24 cellular contexts compared by ENCODE assay signal in the genomic region with DNA sequence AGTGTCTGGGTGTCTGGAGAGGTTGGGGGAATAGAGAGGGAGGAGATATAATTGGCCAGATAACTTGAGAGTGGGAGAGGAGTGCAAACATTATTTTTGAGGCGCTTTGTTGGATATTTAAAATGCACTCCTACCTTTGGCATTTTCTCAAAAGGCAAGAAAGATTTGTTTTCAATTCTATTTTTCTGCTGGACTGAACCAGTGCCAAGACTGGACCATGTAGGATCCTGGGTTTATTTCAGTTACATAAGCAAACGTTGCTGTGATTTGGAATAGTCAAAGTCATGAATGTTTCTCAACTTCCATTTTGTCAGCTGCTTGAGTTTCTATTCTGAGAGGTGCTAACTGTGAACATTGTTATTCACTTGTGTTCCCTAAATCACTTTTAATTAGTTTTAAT. TPM values are rescaled to one million over a fixed set of nuclear protein-coding genes. Genes with fewer than 3 reads are reported as not detected.
DNase-seq lines count a peak whose midpoint lies in the region; ATAC-seq and TF ChIP-seq lines count a peak whose summit lies in the region.
"Had no signal": no experiment of that assay in that cellular context is flagged by ENCODE, and none has a peak within 500 bp of the region (broad histone marks: within the 10 kb centered on the region; RNA-seq: fewer than 3 reads in every experiment).

No MANE protein-coding gene starts in this region.

- no peak for TF ChIP-seq RAD21 in IMR-90 (IDR thresholded peaks at IDR 0.05; ENCODE audit: low read length)

- peaks cover 0 to 6% of the 10 kb centered on the region in 2 experiments; a peak in 1 of 4 replicates for H3K79me1 ChIP-seq in IMR-90 (ENCODE audit: low read depth in 1 of 2, low read length in 2 of 2)

- peaks cover 26% of the 10 kb centered on the region for H3K9me1 ChIP-seq in IMR-90 (ENCODE audit: insufficient read depth, low read length)

- H4K20me1 ChIP-seq in IMR-90 (ENCODE audit: insufficient read depth, low read length) = no peaks in the 10 kb centered on the region

- H2AK9ac ChIP-seq in IMR-90 (replicated peaks; ENCODE audit: low read depth, low read length, poor library complexity) = no peak overlapping the region

- H3K4me3 Mint-ChIP-seq in endodermal cell (no peak overlapping the region), nephron (peak overlapping the region in 1 of 3 experiments; percentile 3)
- H3K4me3 Mint-ChIP-seq: activated CD4-positive, alpha-beta T cell treated with anti-CD3 and anti-CD28 coated beads, Interleukin-2, amount 10 ng/mL, durations not matched to agents 7 days and 5 days; activated CD8-positive, alpha-beta memory T cell treated with anti-CD3 and anti-CD28 coated beads, Interleukin-2, amount 10 ng/mL, durations not matched to agents 7 days and 5 days; activated T-cell treated with anti-CD3 and anti-CD28 coated beads, Interleukin-2, amount 50 U/mL, for 72 hours; type B pancreatic cell had no signal

- peak overlapping the region; percentile 81; the same call in 2 of the 3 replicates for H2BK15ac ChIP-seq in IMR-90 (ENCODE audit: low read depth, low read length)

- H2AK5ac ChIP-seq in IMR-90 (ENCODE audit: low read depth, low read length) = no peak overlapping the region; the same call in 1 of the 2 replicates

- H3K4me1 Mint-ChIP-seq in endodermal cell (peaks cover 29% of the 10 kb centered on the region), nephron (peaks cover 67% of the 10 kb centered on the region)

- peak overlapping the region; percentile 89 for H2BK5ac ChIP-seq in IMR-90 (ENCODE audit: low read depth, low read length, poor library complexity, severe bottlenecking)

- H3K36me3 Mint-ChIP-seq in endodermal cell (ENCODE audit: low read depth) (no peaks in the 10 kb centered on the region), nephron (ENCODE audit: low read depth) (no peaks in the 10 kb centered on the region)
- H3K36me3 Mint-ChIP-seq: activated CD8-positive, alpha-beta memory T cell treated with anti-CD3 and anti-CD28 coated beads, Interleukin-2, amount 10 ng/mL, durations not matched to agents 7 days and 5 days; type B pancreatic cell had no signal

- no peak overlapping the region for H2AFZ ChIP-seq in IMR-90 (replicated peaks; ENCODE audit: low read length, poor library complexity)

- DNase-seq in IMR-90 (no peak), endodermal cell (peak; percentile 8), uterus (no peak)
- DNase-seq: activated CD4-positive, alpha-beta T cell treated with anti-CD3 and anti-CD28 coated beads, Interleukin-2, amount 10 ng/mL, durations not matched to agents 7 days and 5 days; activated CD8-positive, alpha-beta memory T cell treated with anti-CD3 and anti-CD28 coated beads, Interleukin-2, amount 10 ng/mL, durations not matched to agents 7 days and 5 days; activated naive CD4-positive, alpha-beta T cell treated with Interleukin-2 at 50 U/mL for 16 hours; activated T-cell treated with anti-CD3 and anti-CD28 coated beads, Interleukin-2, amount 50 U/mL, for 72 hours; brain microvascular endothelial cell; C1 segment of cervical spinal cord; DND-41; heart left ventricle; kidney glomerular epithelial cell; NCI-H1092 treated with DMSO at 0.1 percent for 48 hours; NCI-H2029; NCI-H69; Peyer's patch; SW 1271 had no signal

- peak overlapping the region; percentile 82 for H3K23ac ChIP-seq in IMR-90 (ENCODE audit: low read depth, low read length)

- no peak overlapping the region for H3K9ac ChIP-seq in IMR-90 (ENCODE audit: low read depth, low read length)
- H3K9ac ChIP-seq in endodermal cell (ENCODE audit: extremely low read depth, low read length, poor library complexity, severe bottlenecking) = no peak overlapping the region

- H2BK120ac ChIP-seq in IMR-90 (ENCODE audit: low read depth, low read length) = peak overlapping the region; percentile 97

- H3K9me3 Mint-ChIP-seq in endodermal cell (no peaks in the 10 kb centered on the region), nephron (no peaks in the 10 kb centered on the region)
- H3K9me3 Mint-ChIP-seq: activated CD4-positive, alpha-beta T cell treated with anti-CD3 and anti-CD28 coated beads, Interleukin-2, amount 10 ng/mL, durations not matched to agents 7 days and 5 days; activated T-cell treated with anti-CD3 and anti-CD28 coated beads, Interleukin-2, amount 50 U/mL, for 72 hours; type B pancreatic cell had no signal

- TF ChIP-seq CTCF in IMR-90 (conservative IDR thresholded peaks at IDR 0.05; ENCODE audit: low read depth, low read length) (no peak), endodermal cell (conservative IDR thresholded peaks at IDR 0.05) (no peak), nephron (IDR thresholded peaks at IDR 0.05; ENCODE audit: unreplicated experiment in 3 of 3) (no peak), uterus (IDR thresholded peaks at IDR 0.05) (no peak)

- H3K9me3 ChIP-seq in IMR-90 (ENCODE audit: control insufficient read depth, insufficient read depth, low read length) (no peaks in the 10 kb centered on the region), endodermal cell (ENCODE audit: control insufficient read depth, low read length) (no peaks in the 10 kb centered on the region), uterus (no peaks in the 10 kb centered on the region)
- H3K9me3 ChIP-seq: heart left ventricle, Peyer's patch had no signal

- no peak for TF ChIP-seq POLR2A in IMR-90 (IDR thresholded peaks at IDR 0.05; ENCODE audit: low read depth, low read length)
- no peak for TF ChIP-seq POLR2A in uterus (IDR thresholded peaks at IDR 0.05)

- CTCF ChIA-PET in IMR-90 (lab: Yijun Ruan, JAX) = interaction anchor here (1.0 to 3.3 kb wide), 2 partner anchors 146 to 212 kb away, joined by 5 to 53 read pairs; no protein-coding TSS in a partner anchor

- POLR2A ChIA-PET in IMR-90 (lab: Charles Lee; ENCODE audit: unreplicated experiment) = no interaction called here

- H3K36me3 ChIP-seq in IMR-90 (ENCODE audit: control insufficient read depth, insufficient read depth, low read length) (no peaks in the 10 kb centered on the region), endodermal cell (ENCODE audit: control insufficient read depth, insufficient read depth, low read length) (no peaks in the 10 kb centered on the region), uterus (no peaks in the 10 kb centered on the region)
- H3K36me3 ChIP-seq: brain microvascular endothelial cell, heart left ventricle, Peyer's patch had no signal

- ATAC-seq in IMR-90 (ENCODE audit: low read depth) (no peak), GM21786 (IDR thresholded peaks at IDR 0.05; ENCODE audit: unreplicated experiment) (no peak), HG02938 (IDR thresholded peaks at IDR 0.05; ENCODE audit: unreplicated experiment) (no peak), HG03039 (IDR thresholded peaks at IDR 0.05; ENCODE audit: unreplicated experiment) (no peak)
- ATAC-seq: activated CD8-positive, alpha-beta memory T cell treated with anti-CD3 and anti-CD28 coated beads, Interleukin-2, amount 10 ng/mL, durations not matched to agents 7 days and 5 days; activated T-cell treated with anti-CD3 and anti-CD28 coated beads, Interleukin-2, amount 50 U/mL, for 72 hours; heart left ventricle had no signal

- H3K56ac ChIP-seq in IMR-90 (ENCODE audit: extremely low read depth, insufficient read depth, low read length) = no peak overlapping the region

- no TSS peak for BruUV-seq in IMR-90 (replicated peaks; lab: Mats Ljungman, UMichigan)

- H3K4me2 ChIP-seq in IMR-90 (ENCODE audit: low read depth, low read length) = no peak overlapping the region

- peak overlapping the region; percentile 83 for H3K14ac ChIP-seq in IMR-90 (replicated peaks; ENCODE audit: low read depth, low read length)

- peak overlapping the region; percentile 51 to 89; a peak in 3 of 4 replicates for H4K8ac ChIP-seq in IMR-90 (ENCODE audit: low read depth in 2 of 2, low read length in 2 of 2)

- no peak overlapping the region for H3K4me3 ChIP-seq in IMR-90 (ENCODE audit: insufficient read depth, low read depth, low read length)
- no peak overlapping the region for H3K4me3 ChIP-seq in endodermal cell (ENCODE audit: low read length)
- H3K4me3 ChIP-seq in uterus = no peak overlapping the region
- H3K4me3 ChIP-seq: heart left ventricle, lung, Peyer's patch had no signal

- peak overlapping the region; percentile 85; the same call in 1 of the 2 replicates for H3K4ac ChIP-seq in IMR-90 (ENCODE audit: low read depth, low read length)

- H3K27ac ChIP-seq in IMR-90 (ENCODE audit: insufficient read depth, low read length) (no peak overlapping the region), endodermal cell (ENCODE audit: low read depth, low read length) (no peak overlapping the region), uterus (no peak overlapping the region)
- H3K27ac ChIP-seq: brain microvascular endothelial cell, heart left ventricle, Peyer's patch had no signal

- H3K18ac ChIP-seq in IMR-90 (ENCODE audit: low read depth, low read length) = peak overlapping the region; percentile 86

- peak overlapping the region; percentile 97 for H2BK20ac ChIP-seq in IMR-90 (ENCODE audit: low read depth, low read length)

- H3K27me3 ChIP-seq in IMR-90 (ENCODE audit: control insufficient read depth, insufficient read depth, low read length) = no peaks in the 10 kb centered on the region
- no peaks in the 10 kb centered on the region for H3K27me3 ChIP-seq in endodermal cell (ENCODE audit: control insufficient read depth, insufficient read depth, low read length, poor library complexity, severe bottlenecking)
- no peaks in the 10 kb centered on the region for H3K27me3 ChIP-seq in uterus
- H3K27me3 ChIP-seq: brain microvascular endothelial cell, heart left ventricle, Peyer's patch had no signal

- WGBS in IMR-90 (ENCODE audit: extremely low coverage in 2 of 2, insufficient read length in 1 of 2), 2 experiments = no CpG with 5 or more reads among the region's 2 CpGs
- WGBS in endodermal cell (ENCODE audit: insufficient coverage in 1 of 2, insufficient read length in 1 of 2), 2 experiments = 90 to 93% methylated on average over 1 to 2 of the region's 2 CpGs

- H3K27me3 Mint-ChIP-seq in endodermal cell (ENCODE audit: insufficient read depth) (no peaks in the 10 kb centered on the region), nephron (ENCODE audit: low read depth) (no peaks in the 10 kb centered on the region)
- H3K27me3 Mint-ChIP-seq: activated CD8-positive, alpha-beta memory T cell treated with anti-CD3 and anti-CD28 coated beads, Interleukin-2, amount 10 ng/mL, durations not matched to agents 7 days and 5 days had no signal

- peak overlapping the region; percentile 91 for H4K91ac ChIP-seq in IMR-90 (ENCODE audit: insufficient read depth, low read depth, low read length)

- peak overlapping the region; percentile 86; the same call in 1 of the 2 replicates for H4K5ac ChIP-seq in IMR-90 (ENCODE audit: low read depth, low read length)

- H3K27ac Mint-ChIP-seq in endodermal cell (no peak overlapping the region), nephron (peak overlapping the region in 2 of 3 experiments; percentile 73 to 82)
- H3K27ac Mint-ChIP-seq: activated CD4-positive, alpha-beta T cell treated with anti-CD3 and anti-CD28 coated beads, Interleukin-2, amount 10 ng/mL, durations not matched to agents 7 days and 5 days; activated CD8-positive, alpha-beta memory T cell treated with anti-CD3 and anti-CD28 coated beads, Interleukin-2, amount 10 ng/mL, durations not matched to agents 7 days and 5 days; activated T-cell treated with anti-CD3 and anti-CD28 coated beads, Interleukin-2, amount 50 U/mL, for 72 hours; type B pancreatic cell had no signal

- H3K4me1 ChIP-seq in IMR-90 (ENCODE audit: control insufficient read depth, insufficient read depth, low read length) (peaks cover 33% of the 10 kb centered on the region), endodermal cell (ENCODE audit: control insufficient read depth, insufficient read depth, low read length) (peaks cover 6% of the 10 kb centered on the region), uterus (no peaks in the 10 kb centered on the region)

- in situ Hi-C loops in IMR-90 (cut with MboI; ENCODE audit: low sequenced_read_pairs) = loop anchor here (5.0 kb wide), 1 partner anchor 214 kb away; no protein-coding TSS in a partner anchor

- dilution Hi-C loops in IMR-90 (cut with HindIII; ENCODE audit: low sequenced_read_pairs, unreplicated experiment) = loop anchor here (25.0 kb wide), 1 partner anchor 214 kb away; no protein-coding TSS in a partner anchor

- intact Hi-C loops in IMR-90 (cut with micrococcal nuclease) = no loop called here
- intact Hi-C loops in uterus (cut with DNase I; ENCODE audit: low total_unique reads) = no loop called here

RNA-seq across cellular contexts. Expression of gene CHRNA1, which starts 8.9 kb away (rescaled TPM):
- total RNA-seq in IMR-90 (2012; rRNA removed) (0.56 and 0.90 TPM in 2 replicates), endodermal cell (not detected), uterus (not detected)
- 0.75 and 1.2 TPM in 2 replicates for polyA plus RNA-seq in IMR-90 (2012; rRNA removed)
- 0.66 and 1.2 TPM in 2 replicates for polyA plus RNA-seq in IMR-90 (2012; cell fraction: cytosol; rRNA removed)
- polyA plus RNA-seq in IMR-90 (2012; cell fraction: nucleus; rRNA removed; ENCODE audit: low replicate concordance) = 0.76 and 1.5 TPM in 2 replicates
- 1.1 TPM for polyA plus RNA-seq in endodermal cell (2013, experiment 1 of 2)
- polyA plus RNA-seq in endodermal cell (2013, experiment 2 of 2) = 2.0 TPM
- total RNA-seq: activated CD4-positive, alpha-beta T cell treated with anti-CD3 and anti-CD28 coated beads, Interleukin-2, amount 10 ng/mL, durations not matched to agents 7 days and 5 days; activated CD8-positive, alpha-beta memory T cell treated with anti-CD3 and anti-CD28 coated beads, Interleukin-2, amount 10 ng/mL, durations not matched to agents 7 days and 5 days; activated T-cell treated with anti-CD3 and anti-CD28 coated beads, Interleukin-2, amount 50 U/mL, for 72 hours; cerebellum; lung; Peyer's patch had no signal
